27 cellular contexts compared by ENCODE assay signal in genomic region chr1:8151647-8152046, GRCh38.
DNase-seq lines count a peak whose midpoint lies in the region; ATAC-seq and TF ChIP-seq lines count a peak whose summit lies in the region.
"Had no signal": no experiment of that assay in that cellular context is flagged by ENCODE, and none has a peak within 500 bp of the region (broad histone marks: within the 10 kb centered on the region; RNA-seq: fewer than 3 reads in every experiment).

No MANE protein-coding gene starts in this region.

- intact Hi-C loops in CD4-positive, alpha-beta memory T cell (cut with micrococcal nuclease), result loop anchor here (1.0 to 10.0 kb wide), 7 partner anchors 18 to 189 kb away; partner anchors contain the start of genes ERRFI1, PARK7 and SLC45A1

- H3K14ac ChIP-seq in neuronal stem cell (ENCODE audit: low read length), result no peak overlapping the region

- H4K91ac ChIP-seq in neuronal stem cell (ENCODE audit: low read depth, low read length, poor library complexity), result no peak overlapping the region

- WGBS in neuronal stem cell (ENCODE audit: extremely low coverage in 2 of 2, insufficient read length in 2 of 2, insufficient replicate concordance in 1 of 2), 2 donors, result no CpG with 5 or more reads among the region's 7 CpGs

- peaks cover 62% of the 10 kb centered on the region for H3K4me1 Mint-ChIP-seq in activated T-cell treated with anti-CD3 and anti-CD28 coated beads, Interleukin-2, amount 50 U/mL, for 72 hours (ENCODE audit: low read depth)
- H3K4me1 Mint-ChIP-seq in activated T-cell treated with anti-CD3 and anti-CD28 coated beads, Interleukin-2, amount 50 U/mL, for 24 hours (ENCODE audit: low read depth), result peaks cover 56% of the 10 kb centered on the region
- peaks cover 36 to 68% (median 53%) of the 10 kb centered on the region in 4 donors for H3K4me1 Mint-ChIP-seq in CD4-positive, alpha-beta memory T cell
- H3K4me1 Mint-ChIP-seq in central memory CD8-positive, alpha-beta T cell, result peaks cover 36% of the 10 kb centered on the region

- H3K9ac ChIP-seq in neuronal stem cell (ENCODE audit: low read depth, low read length, poor library complexity), result no peak overlapping the region

- no peak overlapping the region for H2BK12ac ChIP-seq in neuronal stem cell (ENCODE audit: low read length)

- TF ChIP-seq CTCF in Peyer's patch (IDR thresholded peaks at IDR 0.05), result no peak

- no peak overlapping the region for H4K8ac ChIP-seq in neuronal stem cell (ENCODE audit: low read depth, low read length)

- H3K23ac ChIP-seq in neuronal stem cell (ENCODE audit: low read depth, low read length, poor library complexity), result no peak overlapping the region

- no peak overlapping the region for H3K4me2 ChIP-seq in neuronal stem cell (ENCODE audit: insufficient read depth, low read length, poor library complexity, severe bottlenecking)

- H2AFZ ChIP-seq in neuronal stem cell (ENCODE audit: low read length), result no peak overlapping the region

- no peak for DNase-seq in activated T-cell treated with anti-CD3 and anti-CD28 coated beads, Interleukin-2, amount 50 U/mL, for 72 hours
- DNase-seq in activated T-cell treated with anti-CD3 and anti-CD28 coated beads, Interleukin-2, amount 50 U/mL, for 24 hours, result no peak
- DNase-seq in CD4-positive, alpha-beta memory T cell, result no peak
- no peak for DNase-seq in central memory CD8-positive, alpha-beta T cell (ENCODE audit: low spot score in 2 of 2)
- no peak for DNase-seq in neuronal stem cell (ENCODE audit: low spot score)
- no peak for DNase-seq in Peyer's patch
- no peak for DNase-seq in GM19240 (ENCODE audit: insufficient read length, low spot score)
- DNase-seq: activated CD4-positive, alpha-beta memory T cell treated with anti-CD3 and anti-CD28 coated beads for 36 hours; activated effector memory CD4-positive, alpha-beta T cell treated with anti-CD3 and anti-CD28 coated beads, Interleukin-2, amount 50 U/mL, for 16 hours; body of pancreas; cerebellar nuclear complex; dermis blood vessel endothelial cell; esophagus squamous epithelium; foreskin melanocyte; H7; heart left ventricle; left ventricle myocardium superior; NCI-H1105; NCI-H187 treated with DMSO at 0.1 percent for 48 hours; NCI-H524 treated with DMSO at 0.1 percent for 48 hours; NK-92 treated with Interleukin-12 subunit alpha and Interleukin-12 subunit beta, amount 100 ng/mL, for 24 hours; stimulated activated CD4-positive, alpha-beta T cell treated with anti-CD3 and anti-CD28 coated beads, Interleukin-15, amount 100 ng/mL, for 24 hours; stimulated activated CD4-positive, alpha-beta T cell treated with anti-CD3 and anti-CD28 coated beads, Interleukin-4, amount 100 ng/mL, for 4 hours; substantia nigra had no signal

- no peak for ATAC-seq in activated T-cell treated with anti-CD3 and anti-CD28 coated beads, Interleukin-2, amount 50 U/mL, for 72 hours (replicated peaks in 1 of 2)
- ATAC-seq in central memory CD8-positive, alpha-beta T cell (replicated peaks; ENCODE audit: extremely low read depth, poor library complexity, severe bottlenecking), result no peak
- ATAC-seq in GM21529 (IDR thresholded peaks at IDR 0.05; ENCODE audit: unreplicated experiment), result no peak
- ATAC-seq: body of pancreas, heart left ventricle, K562, left ventricle myocardium superior had no signal

- peaks cover 59% of the 10 kb centered on the region for H3K4me1 ChIP-seq in CD4-positive, alpha-beta memory T cell (ENCODE audit: insufficient read depth, low read length)
- H3K4me1 ChIP-seq in neuronal stem cell (ENCODE audit: control insufficient read depth in 2 of 2, insufficient read depth in 1 of 2, low read depth in 1 of 2, low read length in 2 of 2), result peaks cover 0 to 13% of the 10 kb centered on the region in 2 donors
- H3K4me1 ChIP-seq in Peyer's patch, result peaks cover 0 to 7% (median 0%) of the 10 kb centered on the region in 4 donors

- no peaks in the 10 kb centered on the region for H3K79me1 ChIP-seq in neuronal stem cell (ENCODE audit: low read depth, low read length)

- H3K4ac ChIP-seq in neuronal stem cell (ENCODE audit: low read length), result no peak overlapping the region

- peak overlapping the region; percentile 72 for H3K27ac Mint-ChIP-seq in activated T-cell treated with anti-CD3 and anti-CD28 coated beads, Interleukin-2, amount 50 U/mL, for 72 hours
- H3K27ac Mint-ChIP-seq in activated T-cell treated with anti-CD3 and anti-CD28 coated beads, Interleukin-2, amount 50 U/mL, for 24 hours, result no peak overlapping the region
- peak overlapping the region; percentile 14 to 99 (median 98) for H3K27ac Mint-ChIP-seq in CD4-positive, alpha-beta memory T cell
- H3K27ac Mint-ChIP-seq in central memory CD8-positive, alpha-beta T cell (ENCODE audit: low read depth), result peak overlapping the region; percentile 97

- POLR2A ChIA-PET in CD4-positive, alpha-beta memory T cell (lab: Charles Lee; ENCODE audit: partially characterized antibody), result interaction anchor here (1.0 to 6.6 kb wide), 5 partner anchors 15 to 137 kb away, joined by 3 to 57 read pairs (median 15); no protein-coding TSS in a partner anchor

- no peak overlapping the region for H2BK5ac ChIP-seq in neuronal stem cell (ENCODE audit: low read length)

- H3K9me3 ChIP-seq in CD4-positive, alpha-beta memory T cell (ENCODE audit: control insufficient read depth in 1 of 2, low read length in 2 of 2), result no peaks in the 10 kb centered on the region
- H3K9me3 ChIP-seq in neuronal stem cell (replicated peaks in 1 of 2; ENCODE audit: control insufficient read depth in 2 of 2, insufficient read depth in 1 of 2, low read depth in 1 of 2, low read length in 2 of 2), result no peaks in the 10 kb centered on the region
- no peaks in the 10 kb centered on the region for H3K9me3 ChIP-seq in Peyer's patch
- H3K9me3 ChIP-seq: body of pancreas, esophagus squamous epithelium, heart left ventricle had no signal

- CTCF ChIA-PET in CD4-positive, alpha-beta memory T cell (lab: Charles Lee; ENCODE audit: partially characterized antibody), result interaction anchor here (0.7 to 1.4 kb wide), 4 partner anchors 15 to 136 kb away, joined by 3 to 5 read pairs (median 4); no protein-coding TSS in a partner anchor

- no peak overlapping the region for H3K27ac ChIP-seq in CD4-positive, alpha-beta memory T cell (ENCODE audit: low read depth, low read length)
- H3K27ac ChIP-seq in neuronal stem cell (replicated peaks; ENCODE audit: low read length) (no peak overlapping the region), Peyer's patch (peak overlapping the region in 2 of 4 donors; percentile 42 to 60)
- H3K27ac ChIP-seq: body of pancreas, SK-N-MC had no signal

- peak overlapping the region; percentile 31 for H2BK15ac ChIP-seq in neuronal stem cell (ENCODE audit: low read length)

- no peak overlapping the region for H2AK5ac ChIP-seq in neuronal stem cell (ENCODE audit: low read depth, low read length)

- peak overlapping the region; percentile 76 to 83 for H3K4me3 Mint-ChIP-seq in activated T-cell treated with anti-CD3 and anti-CD28 coated beads, Interleukin-2, amount 50 U/mL, for 72 hours
- no peak overlapping the region for H3K4me3 Mint-ChIP-seq in activated T-cell treated with anti-CD3 and anti-CD28 coated beads, Interleukin-2, amount 50 U/mL, for 24 hours
- H3K4me3 Mint-ChIP-seq in CD4-positive, alpha-beta memory T cell, result peak overlapping the region in 3 of 8 donors; percentile 17 to 28 (median 19)
- H3K4me3 Mint-ChIP-seq in central memory CD8-positive, alpha-beta T cell, result no peak overlapping the region

- no peak overlapping the region for H3K18ac ChIP-seq in neuronal stem cell (ENCODE audit: low read length)

- H3K9me3 Mint-ChIP-seq in activated T-cell treated with anti-CD3 and anti-CD28 coated beads, Interleukin-2, amount 50 U/mL, for 72 hours, result peaks cover 2 to 3% of the 10 kb centered on the region in 2 donors
- H3K9me3 Mint-ChIP-seq in activated T-cell treated with anti-CD3 and anti-CD28 coated beads, Interleukin-2, amount 50 U/mL, for 24 hours, result peaks cover 8% of the 10 kb centered on the region
- peaks cover 0 to 13% (median 6%) of the 10 kb centered on the region in 8 donors for H3K9me3 Mint-ChIP-seq in CD4-positive, alpha-beta memory T cell
- no peaks in the 10 kb centered on the region for H3K9me3 Mint-ChIP-seq in central memory CD8-positive, alpha-beta T cell

- no peak overlapping the region for H2BK120ac ChIP-seq in neuronal stem cell (ENCODE audit: low read depth, low read length)

- H3K27me3 ChIP-seq in CD4-positive, alpha-beta memory T cell (ENCODE audit: insufficient read depth, low read length), result no peaks in the 10 kb centered on the region
- peaks cover 0 to 17% (median 0%) of the 10 kb centered on the region in 3 experiments for H3K27me3 ChIP-seq in neuronal stem cell (ENCODE audit: control insufficient read depth in 3 of 3, insufficient read depth in 3 of 3, low read depth in 1 of 3, low read length in 3 of 3)
- H3K27me3 ChIP-seq in Peyer's patch, result no peaks in the 10 kb centered on the region
- H3K27me3 ChIP-seq: body of pancreas, esophagus squamous epithelium, heart left ventricle had no signal

- no peak for TF ChIP-seq POLR2A in Peyer's patch (IDR thresholded peaks at IDR 0.05)

- H3K36me3 Mint-ChIP-seq in activated T-cell treated with anti-CD3 and anti-CD28 coated beads, Interleukin-2, amount 50 U/mL, for 72 hours (ENCODE audit: insufficient read depth in 2 of 2), result peaks cover 2 to 9% of the 10 kb centered on the region in 2 donors
- H3K36me3 Mint-ChIP-seq in activated T-cell treated with anti-CD3 and anti-CD28 coated beads, Interleukin-2, amount 50 U/mL, for 24 hours (ENCODE audit: low read depth), result peaks cover 3% of the 10 kb centered on the region
- H3K36me3 Mint-ChIP-seq in CD4-positive, alpha-beta memory T cell, result peaks cover 0 to 2% of the 10 kb centered on the region in 2 donors
- H3K36me3 Mint-ChIP-seq in central memory CD8-positive, alpha-beta T cell (ENCODE audit: insufficient read depth), result peaks cover 12% of the 10 kb centered on the region

- H3K36me3 ChIP-seq in CD4-positive, alpha-beta memory T cell (ENCODE audit: insufficient read depth, low read length), result no peaks in the 10 kb centered on the region
- H3K36me3 ChIP-seq in neuronal stem cell (replicated peaks in 1 of 2; ENCODE audit: control insufficient read depth in 2 of 2, insufficient read depth in 2 of 2, low read length in 2 of 2), result no peaks in the 10 kb centered on the region
- no peaks in the 10 kb centered on the region for H3K36me3 ChIP-seq in Peyer's patch
- H3K36me3 ChIP-seq: esophagus squamous epithelium, heart left ventricle had no signal

- no peak overlapping the region for H3K4me3 ChIP-seq in CD4-positive, alpha-beta memory T cell (ENCODE audit: low read length in 2 of 2)
- H3K4me3 ChIP-seq in neuronal stem cell (ENCODE audit: low read length in 2 of 2) (no peak overlapping the region), Peyer's patch (no peak overlapping the region)
- H3K4me3 ChIP-seq: body of pancreas, esophagus squamous epithelium, heart left ventricle, K562, SK-N-MC had no signal

- peaks cover 45% of the 10 kb centered on the region for H3K27me3 Mint-ChIP-seq in activated T-cell treated with anti-CD3 and anti-CD28 coated beads, Interleukin-2, amount 50 U/mL, for 72 hours (ENCODE audit: low read depth)
- peaks cover 9% of the 10 kb centered on the region for H3K27me3 Mint-ChIP-seq in activated T-cell treated with anti-CD3 and anti-CD28 coated beads, Interleukin-2, amount 50 U/mL, for 24 hours
- no peaks in the 10 kb centered on the region for H3K27me3 Mint-ChIP-seq in CD4-positive, alpha-beta memory T cell
- H3K27me3 Mint-ChIP-seq in central memory CD8-positive, alpha-beta T cell, result no peaks in the 10 kb centered on the region
- H3K27me3 Mint-ChIP-seq: activated CD4-positive, alpha-beta memory T cell treated with anti-CD3 and anti-CD28 coated beads for 36 hours had no signal

Comparison
In these comparisons a context has a peak if more than half of its experiments do, and no peak if none do; other contexts are left out.
1. H3K4me3 Mint-ChIP-seq: peak in activated T-cell treated with anti-CD3 and anti-CD28 coated beads, Interleukin-2, amount 50 U/mL, for 72 hours (2 of 2); none in activated T-cell treated with anti-CD3 and anti-CD28 coated beads, Interleukin-2, amount 50 U/mL, for 24 hours (single experiment) and central memory CD8-positive, alpha-beta T cell (single experiment).